ENCODE assay signal across 15 cellular contexts in genomic region chr7:69078997-69079769, GRCh38.
DNase-seq lines count a peak whose midpoint lies in the region; ATAC-seq, FAIRE-seq and TF ChIP-seq lines count a peak whose summit lies in the region.
"Had no signal": no experiment of that assay in that cellular context is flagged by ENCODE, and none has a peak within 500 bp of the region (broad histone marks: within the 10 kb centered on the region; RNA-seq: fewer than 3 reads in every experiment).

No MANE protein-coding gene starts in this region.

- FAIRE-seq in frontal cortex (lab: Jason Lieb, UNC): no peak
- FAIRE-seq: endometrium had no signal

- DNase-seq in AG10803 (ENCODE audit: low read depth) (peak; percentile 83), NCI-H526 treated with DMSO at 0.1 percent for 48 hours (lab: John Stamatoyannopoulos, UW) (peak; percentile 98), frontal cortex (ENCODE audit: low spot score in 2 of 2) (peak; percentile 6 to 7), middle frontal gyrus (ENCODE audit: extremely low spot score, low spot score) (peak; percentile 22)
- DNase-seq in activated CD4-positive, alpha-beta T cell treated with anti-CD3 and anti-CD28 coated beads for 1 hour: no peak
- no peak for DNase-seq in activated effector memory CD4-positive, alpha-beta T cell treated with Interleukin-2 at 50 U/mL for 16 hours
- DNase-seq: activated CD4-positive, alpha-beta T cell treated with anti-CD3 and anti-CD28 coated beads, Interleukin-2, amount 10 ng/mL, durations not matched to agents 7 days and 5 days; Calu3; NCI-H446 treated with DMSO at 0.1 percent for 48 hours had no signal

- TF ChIP-seq CTCF in AG10803 (conservative IDR thresholded peaks at IDR 0.05; ENCODE audit: low read length): no peak

- no peak overlapping the region for H3K4me3 ChIP-seq in AG10803 (ENCODE audit: low read length)
- H3K4me3 ChIP-seq: hepatocyte, thoracic aorta had no signal

- ATAC-seq in HG02610 (IDR thresholded peaks at IDR 0.05; ENCODE audit: unreplicated experiment) (no peak), GM19351 (IDR thresholded peaks at IDR 0.05; ENCODE audit: unreplicated experiment) (no peak)
- ATAC-seq: Panc1 had no signal

Comparison
In these comparisons a context has a peak if more than half of its experiments do, and no peak if none do; other contexts are left out.
1. DNase-seq: peak in AG10803 (single experiment), NCI-H526 treated with DMSO at 0.1 percent for 48 hours (single experiment), frontal cortex (2 of 2) and middle frontal gyrus (single experiment); none in activated CD4-positive, alpha-beta T cell treated with anti-CD3 and anti-CD28 coated beads for 1 hour (single experiment) and activated effector memory CD4-positive, alpha-beta T cell treated with Interleukin-2 at 50 U/mL for 16 hours (single experiment).